ENCODE assay signal across 7 cellular contexts in genomic region chr6:26859067-26859777, GRCh38.
DNase-seq lines count a peak whose midpoint lies in the region; ATAC-seq, FAIRE-seq and TF ChIP-seq lines count a peak whose summit lies in the region.
"Not testable (repeated sequence)": the region's sequence is repeated elsewhere in the genome, so short reads cannot be mapped to it uniquely, and the experiment has no call there.

No MANE protein-coding gene starts in this region.

- H3K4me1 ChIP-seq in small intestine (ENCODE audit: control insufficient read depth in 2 of 2, insufficient read depth in 1 of 2, low read depth in 1 of 2, low read length in 1 of 2), result not testable (repeated sequence)

- not testable (repeated sequence) for TF ChIP-seq CTCF in AG10803 (conservative IDR thresholded peaks at IDR 0.05; ENCODE audit: low read length); GM12865 (IDR thresholded peaks at IDR 0.05; ENCODE audit: insufficient read depth, low read depth, low read length, missing control alignments); fibroblast of the aortic adventitia (IDR thresholded peaks at IDR 0.05; ENCODE audit: insufficient read depth, low read length)

- FAIRE-seq in endometrium (lab: Jason Lieb, UNC) (peak; percentile 91), small intestine (lab: Jason Lieb, UNC) (peak; percentile 88)

- DNase-seq in AG10803 (ENCODE audit: low read depth) (peak; percentile 16), GM12865 (ENCODE audit: low read depth) (peak; percentile 0), fibroblast of the aortic adventitia (ENCODE audit: low read depth) (peak; percentile 0)
- DNase-seq in small intestine, result not testable (repeated sequence)

- ATAC-seq in HG02870 (IDR thresholded peaks at IDR 0.05; ENCODE audit: unreplicated experiment) (peak; percentile 53), SK-N-SH treated with all-trans-retinoic acid at 6 μM for 48 hours (peak; percentile 98)

- not testable (repeated sequence) for H3K27me3 ChIP-seq in small intestine (ENCODE audit: control insufficient read depth in 2 of 2, insufficient read depth in 2 of 2, low read length in 2 of 2)

- H3K27ac ChIP-seq in small intestine (ENCODE audit: low read depth in 1 of 2, low read length in 1 of 2), result not testable (repeated sequence)

- H3K36me3 ChIP-seq in small intestine (ENCODE audit: control insufficient read depth in 2 of 2, insufficient read depth in 2 of 2, low read length in 2 of 2), result not testable (repeated sequence)

- 61 to 84% (median 78%) methylated on average over 2 of the region's 5 CpGs for WGBS in small intestine, 3 donors

- H3K4me3 ChIP-seq in AG10803 (ENCODE audit: low read length); GM12865 (ENCODE audit: low read depth, low read length); fibroblast of the aortic adventitia (ENCODE audit: low read depth, low read length); small intestine (ENCODE audit: low read depth in 1 of 2, low read length in 2 of 2): not testable (repeated sequence)

- not testable (repeated sequence) for H3K9me3 ChIP-seq in small intestine (ENCODE audit: control insufficient read depth, low read depth)
